ENCODE assay signal across 1 cellular context in the genomic region with DNA sequence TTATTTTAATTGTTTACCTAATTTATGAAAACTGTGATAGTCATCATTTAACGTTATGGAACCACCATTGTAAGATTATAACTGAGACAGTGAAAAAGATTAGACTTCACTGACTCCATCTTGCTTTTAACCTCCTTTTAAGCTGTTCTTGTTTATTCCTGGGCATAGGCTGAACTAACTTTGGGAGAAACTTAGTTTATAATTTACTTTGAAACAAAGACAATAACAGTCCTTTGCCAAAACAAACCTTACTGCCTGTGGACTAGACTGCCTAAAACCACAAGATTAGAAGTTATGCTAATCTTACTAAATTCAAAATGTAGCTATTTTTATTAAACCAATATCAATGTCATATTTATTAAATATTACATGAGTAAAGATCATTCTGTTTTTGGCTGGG.
TF ChIP-seq lines count a peak whose summit lies in the region.

No MANE protein-coding gene starts in this region.

TF ChIP-seq in A549, 52 proteins besides CTCF, POLR2A, EP300 and RAD21:
- peak; percentile 21 for TF ChIP-seq MAFK (IDR thresholded peaks at IDR 0.05; ENCODE audit: partially characterized antibody)
- no peak for TF ChIP-seq NR3C1 (IDR thresholded peaks at IDR 0.05)
